In genomic region chr2:177239934-177240600, GRCh38 we compare ENCODE assay signal across 8 cellular contexts. TPM values are rescaled to one million over a fixed set of nuclear protein-coding genes. Genes with fewer than 3 reads are reported as not detected.
DNase-seq lines count a peak whose midpoint lies in the region; ATAC-seq and TF ChIP-seq lines count a peak whose summit lies in the region.

No MANE protein-coding gene starts in this region.

- H3K4me1 ChIP-seq in CD8-positive, alpha-beta memory T cell (ENCODE audit: insufficient read depth, low read length), result peaks cover 67% of the 10 kb centered on the region
- peaks cover 31% of the 10 kb centered on the region for H3K4me1 ChIP-seq in HUES6 (ENCODE audit: control insufficient read depth, insufficient read depth, low read length)
- H3K4me1 ChIP-seq in esophagus muscularis mucosa, result peaks cover 86 to 100% (median 99%) of the 10 kb centered on the region in 4 donors
- H3K4me1 ChIP-seq in neuronal stem cell (ENCODE audit: control insufficient read depth in 2 of 2, insufficient read depth in 1 of 2, low read depth in 1 of 2, low read length in 2 of 2), result peaks cover 6 to 8% of the 10 kb centered on the region in 2 donors

- H3K4me3 ChIP-seq in CD8-positive, alpha-beta memory T cell (ENCODE audit: low read length), result peak overlapping the region; percentile 2
- H3K4me3 ChIP-seq in HUES6 (ENCODE audit: low read depth, low read length) (no peak overlapping the region), esophagus muscularis mucosa (peak overlapping the region in 3 of 4 donors; percentile 17 to 25 (median 19)), neuronal stem cell (ENCODE audit: low read length in 2 of 2) (no peak overlapping the region)

- H3K9ac ChIP-seq in HUES6 (ENCODE audit: low read length), result peak overlapping the region; percentile 38
- no peak overlapping the region for H3K9ac ChIP-seq in neuronal stem cell (ENCODE audit: low read depth, low read length, poor library complexity)

- H2BK5ac ChIP-seq in neuronal stem cell (ENCODE audit: low read length), result no peak overlapping the region

- no peak overlapping the region for H3K14ac ChIP-seq in neuronal stem cell (ENCODE audit: low read length)

- no peak for TF ChIP-seq POLR2A in esophagus muscularis mucosa (IDR thresholded peaks at IDR 0.05; ENCODE audit: low read depth)

- no peak overlapping the region for H2AK5ac ChIP-seq in neuronal stem cell (ENCODE audit: low read depth, low read length)

- H3K4me3 Mint-ChIP-seq in CD8-positive, alpha-beta memory T cell, result peak overlapping the region; percentile 2 to 66 (median 57)
- H3K4me3 Mint-ChIP-seq in T-cell, result peak overlapping the region; percentile 43 to 60 (median 49)
- H3K4me3 Mint-ChIP-seq in WTC11, result no peak overlapping the region

- no peak overlapping the region for H3K4me2 ChIP-seq in neuronal stem cell (ENCODE audit: insufficient read depth, low read length, poor library complexity, severe bottlenecking)

- POLR2A ChIA-PET in CD8-positive, alpha-beta memory T cell (lab: Charles Lee), result interaction anchor here (1.0 to 4.0 kb wide), 5 partner anchors 11 to 75 kb away, joined by 3 to 31 read pairs (median 4); partner anchors contain the start of gene NFE2L2
- POLR2A ChIA-PET in T-cell (lab: Charles Lee), result interaction anchor here (0.6 to 3.8 kb wide), 26 partner anchors 8 to 385 kb away, joined by 3 to 51 read pairs (median 4); partner anchors contain the start of gene NFE2L2 (in 2 of the 2)
- POLR2A ChIA-PET in WTC11 (lab: Charles Lee), result interaction anchor here (0.7 kb wide), 1 partner anchor 34 kb away, joined by 4 read pairs; no protein-coding TSS in a partner anchor

- H3K4ac ChIP-seq in neuronal stem cell (ENCODE audit: low read length), result no peak overlapping the region

- ATAC-seq in GM19452 (IDR thresholded peaks at IDR 0.05; ENCODE audit: unreplicated experiment) (peak; percentile 65), T-cell (replicated peaks in 1 of 4) (peak; percentile 63 to 79 (median 75)), WTC11 (no peak; the same call in none of the 2 replicates)

- H2AFZ ChIP-seq in neuronal stem cell (ENCODE audit: low read length), result no peak overlapping the region

- H4K8ac ChIP-seq in neuronal stem cell (ENCODE audit: low read depth, low read length), result no peak overlapping the region

- peaks cover 0 to 1% of the 10 kb centered on the region in 2 donors for H3K27me3 Mint-ChIP-seq in CD8-positive, alpha-beta memory T cell
- no peaks in the 10 kb centered on the region for H3K27me3 Mint-ChIP-seq in T-cell
- no peaks in the 10 kb centered on the region for H3K27me3 Mint-ChIP-seq in WTC11 (ENCODE audit: low read depth)

- peak overlapping the region; percentile 37 for H3K23ac ChIP-seq in neuronal stem cell (ENCODE audit: low read depth, low read length, poor library complexity)

- CTCF ChIA-PET in CD8-positive, alpha-beta memory T cell (lab: Charles Lee), result interaction anchor here (1.1 to 5.1 kb wide), 6 partner anchors 8 to 76 kb away, joined by 3 to 55 read pairs (median 5); partner anchors contain the start of gene NFE2L2
- CTCF ChIA-PET in T-cell (lab: Charles Lee), result interaction anchor here (0.6 to 3.4 kb wide), 14 partner anchors 10 to 93 kb away, joined by 3 to 38 read pairs (median 4); partner anchors contain the start of gene NFE2L2 (in 1 of the 2)
- CTCF ChIA-PET in WTC11 (lab: Charles Lee), result interaction anchor here (1.2 to 2.0 kb wide), 2 partner anchors 15 to 75 kb away, joined by 5 to 10 read pairs; no protein-coding TSS in a partner anchor

- H3K9me3 Mint-ChIP-seq in CD8-positive, alpha-beta memory T cell, result no peaks in the 10 kb centered on the region
- no peaks in the 10 kb centered on the region for H3K9me3 Mint-ChIP-seq in T-cell
- no peaks in the 10 kb centered on the region for H3K9me3 Mint-ChIP-seq in WTC11

- no peak overlapping the region for H3K27ac ChIP-seq in CD8-positive, alpha-beta memory T cell (ENCODE audit: low read depth, low read length)
- H3K27ac ChIP-seq in HUES6 (ENCODE audit: low read depth, low read length) (no peak overlapping the region), esophagus muscularis mucosa (replicated peaks in 1 of 4) (peak overlapping the region; percentile 81 to 91 (median 83)), neuronal stem cell (replicated peaks; ENCODE audit: low read length) (no peak overlapping the region)

- 17% methylated on average over 5 of the region's 5 CpGs for WGBS in esophagus muscularis mucosa
- no CpG with 5 or more reads among the region's 5 CpGs for WGBS in neuronal stem cell (ENCODE audit: extremely low coverage in 2 of 2, insufficient read length in 2 of 2, insufficient replicate concordance in 1 of 2), 2 donors

- H2BK12ac ChIP-seq in neuronal stem cell (ENCODE audit: low read length), result no peak overlapping the region

- H2BK120ac ChIP-seq in neuronal stem cell (ENCODE audit: low read depth, low read length), result no peak overlapping the region

- TF ChIP-seq CTCF in esophagus muscularis mucosa (IDR thresholded peaks at IDR 0.05) (no peak), WTC11 (IDR thresholded peaks at IDR 0.05) (no peak)

- H3K36me3 ChIP-seq in CD8-positive, alpha-beta memory T cell (ENCODE audit: insufficient read depth, low read length), result no peaks in the 10 kb centered on the region
- H3K36me3 ChIP-seq in HUES6 (ENCODE audit: control insufficient read depth, insufficient read depth, low read length) (no peaks in the 10 kb centered on the region), esophagus muscularis mucosa (peaks cover 0 to 6% (median 0%) of the 10 kb centered on the region in 4 donors), neuronal stem cell (replicated peaks in 1 of 2; ENCODE audit: control insufficient read depth in 2 of 2, insufficient read depth in 2 of 2, low read length in 2 of 2) (peaks cover 2 to 46% of the 10 kb centered on the region in 2 donors)

- H3K9me3 ChIP-seq in CD8-positive, alpha-beta memory T cell (ENCODE audit: low read length), result no peaks in the 10 kb centered on the region
- no peaks in the 10 kb centered on the region for H3K9me3 ChIP-seq in HUES6 (ENCODE audit: control insufficient read depth, insufficient read depth, low read depth, low read length)
- no peaks in the 10 kb centered on the region for H3K9me3 ChIP-seq in esophagus muscularis mucosa
- peaks cover 0 to 1% of the 10 kb centered on the region in 2 donors for H3K9me3 ChIP-seq in neuronal stem cell (replicated peaks in 1 of 2; ENCODE audit: control insufficient read depth in 2 of 2, insufficient read depth in 1 of 2, low read depth in 1 of 2, low read length in 2 of 2)

- no peak overlapping the region for H3K18ac ChIP-seq in neuronal stem cell (ENCODE audit: low read length)

- intact Hi-C loops in esophagus muscularis mucosa (cut with DNase I), result no loop called here

- DNase-seq in CD8-positive, alpha-beta memory T cell, result peak in 3 of 5 donors; percentile 8 to 54 (median 30)
- DNase-seq in T-cell (peak in 20 of 34 experiments; percentile 8 to 52 (median 21)), esophagus muscularis mucosa (ENCODE audit: extremely low spot score) (no peak), neuronal stem cell (ENCODE audit: low spot score) (no peak), WTC11 (ENCODE audit: low spot score) (no peak)
- DNase-seq in activated effector memory CD4-positive, alpha-beta T cell treated with Interleukin-2 at 50 U/mL for 16 hours, result no peak

- H2BK15ac ChIP-seq in neuronal stem cell (ENCODE audit: low read length), result no peak overlapping the region

- peaks cover 0 to 38% (median 0%) of the 10 kb centered on the region in 3 donors for H3K36me3 Mint-ChIP-seq in CD8-positive, alpha-beta memory T cell
- peaks cover 21% of the 10 kb centered on the region for H3K36me3 Mint-ChIP-seq in T-cell
- H3K36me3 Mint-ChIP-seq in WTC11, result no peaks in the 10 kb centered on the region

- peak overlapping the region; percentile 74 to 99 (median 90) for H3K27ac Mint-ChIP-seq in CD8-positive, alpha-beta memory T cell
- H3K27ac Mint-ChIP-seq in T-cell (peak overlapping the region; percentile 85 to 88), WTC11 (no peak overlapping the region)

- H3K4me1 Mint-ChIP-seq in CD8-positive, alpha-beta memory T cell, result peaks cover 71 to 94% (median 81%) of the 10 kb centered on the region in 3 donors
- H3K4me1 Mint-ChIP-seq in T-cell (peaks cover 84 to 93% (median 86%) of the 10 kb centered on the region in 3 donors), WTC11 (peaks cover 50% of the 10 kb centered on the region)

- no peaks in the 10 kb centered on the region for H3K27me3 ChIP-seq in CD8-positive, alpha-beta memory T cell (ENCODE audit: insufficient read depth, low read length, poor library complexity, severe bottlenecking)
- H3K27me3 ChIP-seq in HUES6 (ENCODE audit: control insufficient read depth, insufficient read depth, low read length) (no peaks in the 10 kb centered on the region), esophagus muscularis mucosa (no peaks in the 10 kb centered on the region), neuronal stem cell (ENCODE audit: control insufficient read depth in 3 of 3, insufficient read depth in 3 of 3, low read depth in 1 of 3, low read length in 3 of 3) (no peaks in the 10 kb centered on the region)

- H3K79me1 ChIP-seq in neuronal stem cell (ENCODE audit: low read depth, low read length), result no peaks in the 10 kb centered on the region

- no peak overlapping the region for H4K91ac ChIP-seq in neuronal stem cell (ENCODE audit: low read depth, low read length, poor library complexity)

- no peak for TF ChIP-seq EP300 in esophagus muscularis mucosa (IDR thresholded peaks at IDR 0.05)

TF ChIP-seq in WTC11, 78 proteins besides CTCF, POLR2A, EP300 and RAD21 (continues in another document):
- TF ChIP-seq, protein P1, sequence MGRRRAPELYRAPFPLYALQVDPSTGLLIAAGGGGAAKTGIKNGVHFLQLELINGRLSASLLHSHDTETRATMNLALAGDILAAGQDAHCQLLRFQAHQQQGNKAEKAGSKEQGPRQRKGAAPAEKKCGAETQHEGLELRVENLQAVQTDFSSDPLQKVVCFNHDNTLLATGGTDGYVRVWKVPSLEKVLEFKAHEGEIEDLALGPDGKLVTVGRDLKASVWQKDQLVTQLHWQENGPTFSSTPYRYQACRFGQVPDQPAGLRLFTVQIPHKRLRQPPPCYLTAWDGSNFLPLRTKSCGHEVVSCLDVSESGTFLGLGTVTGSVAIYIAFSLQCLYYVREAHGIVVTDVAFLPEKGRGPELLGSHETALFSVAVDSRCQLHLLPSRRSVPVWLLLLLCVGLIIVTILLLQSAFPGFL (CRISPR knock-in tag; IDR thresholded peaks at IDR 0.05; ENCODE audit: borderline replicate concordance), result no peak
- TF ChIP-seq FOXP1 (CRISPR knock-in tag; IDR thresholded peaks at IDR 0.05; ENCODE audit: borderline replicate concordance), result no peak

RNA-seq across cellular contexts. Expression of gene NFE2L2, which starts 24.5 kb away (rescaled TPM):
- 10 to 100 TPM; 58.0 to 63.0 TPM for total RNA-seq in CD8-positive, alpha-beta memory T cell
- polyA plus RNA-seq in CD8-positive, alpha-beta memory T cell, result 47.7 TPM
- total RNA-seq in T-cell, result 10 to 100 TPM; 54.3 to 77.0 (median 73.8) TPM
- 100 to 1,000 TPM in 1 of 4 donors, 10 to 100 TPM in 3; 62.0 to 115 (median 72.3) TPM for total RNA-seq in esophagus muscularis mucosa
- polyA plus RNA-seq in neuronal stem cell (2013, experiment 1 of 2), result 22.7 TPM
- 24.5 TPM for polyA plus RNA-seq in neuronal stem cell (2013, experiment 2 of 2)
- 21.4 to 26.3 TPM (median 22.7 TPM) in 3 replicates for total RNA-seq in WTC11 (2021)

RNA-seq across cellular contexts. Expression of gene HNRNPA3, which starts 27.5 kb away (rescaled TPM):
- 100 to 1,000 TPM; 203 to 216 TPM for total RNA-seq in CD8-positive, alpha-beta memory T cell
- 58.3 TPM for polyA plus RNA-seq in CD8-positive, alpha-beta memory T cell
- 100 to 1,000 TPM; 134 to 220 (median 151) TPM for total RNA-seq in T-cell
- total RNA-seq in esophagus muscularis mucosa, result 10 to 100 TPM; 59.2 to 72.3 (median 64.3) TPM
- polyA plus RNA-seq in neuronal stem cell (2013, experiment 1 of 2), result 314 TPM
- 322 TPM for polyA plus RNA-seq in neuronal stem cell (2013, experiment 2 of 2)
- total RNA-seq in WTC11 (2021), result 367 to 406 TPM (median 379 TPM) in 3 replicates

Comparison
In these comparisons a context has a peak if more than half of its experiments do, and no peak if none do; other contexts are left out.
1. DNase-seq: peak in CD8-positive, alpha-beta memory T cell (3 of 5) and T-cell (20 of 34); none in esophagus muscularis mucosa (single experiment), neuronal stem cell (single experiment), WTC11 (single experiment) and activated effector memory CD4-positive, alpha-beta T cell treated with Interleukin-2 at 50 U/mL for 16 hours (single experiment).
2. H3K27ac ChIP-seq: peak in esophagus muscularis mucosa (4 of 4); none in CD8-positive, alpha-beta memory T cell (single experiment), HUES6 (single experiment) and neuronal stem cell (single experiment).
3. H3K4me3 ChIP-seq: peak in CD8-positive, alpha-beta memory T cell (single experiment) and esophagus muscularis mucosa (3 of 4); none in HUES6 (single experiment) and neuronal stem cell (0 of 2).